1 cellular context compared by ENCODE assay signal in the genomic region with DNA sequence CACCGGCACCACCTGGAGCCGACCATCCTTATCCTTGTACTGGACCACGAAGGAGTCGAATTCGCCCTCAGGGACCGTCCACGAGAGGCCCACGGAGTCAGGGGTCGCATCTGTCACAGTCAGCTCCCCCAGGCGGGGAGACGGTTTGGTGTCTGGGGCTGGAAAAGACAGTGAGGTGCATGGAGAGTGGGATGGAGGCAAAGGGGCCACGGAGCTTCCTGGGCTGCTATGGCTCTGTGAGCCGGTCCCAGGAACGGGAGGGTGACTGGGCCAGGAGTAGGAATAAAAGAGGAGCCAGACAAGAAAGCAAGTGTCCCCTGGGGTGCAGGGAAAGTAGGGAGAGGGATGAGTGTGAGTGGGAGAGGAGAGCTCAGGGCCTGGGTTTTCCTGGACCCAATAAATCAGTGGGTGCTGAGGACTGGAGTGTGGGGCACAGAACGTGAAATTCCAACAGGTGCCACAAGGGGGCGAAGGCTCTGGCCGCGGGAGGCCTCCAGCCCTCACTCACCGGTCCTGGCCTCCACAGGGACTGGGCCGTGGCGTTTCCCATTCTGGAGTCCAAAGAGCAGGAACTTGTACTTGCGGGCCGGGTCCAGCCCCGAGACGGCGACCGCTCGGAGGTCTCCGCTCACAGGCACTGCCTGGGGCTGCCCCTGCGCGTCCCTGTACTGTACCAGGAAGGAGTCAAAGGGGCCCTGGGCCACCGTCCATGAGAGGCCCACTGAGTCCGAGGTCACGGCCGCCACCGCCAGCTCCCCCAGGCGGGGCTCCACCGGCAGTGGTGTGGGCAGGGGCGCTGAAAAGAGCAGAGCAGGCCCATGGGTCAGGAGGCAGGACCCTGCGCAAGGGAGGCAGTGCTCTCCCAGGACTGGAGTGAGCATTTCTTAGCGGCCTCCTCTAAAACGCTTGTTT.
TF ChIP-seq lines count a peak whose summit lies in the region.

No MANE protein-coding gene starts in this region.

TF ChIP-seq in HepG2, 621 proteins besides CTCF, POLR2A, EP300 and RAD21 (continued from another document and continues in another):
- TF ChIP-seq, protein P1, sequence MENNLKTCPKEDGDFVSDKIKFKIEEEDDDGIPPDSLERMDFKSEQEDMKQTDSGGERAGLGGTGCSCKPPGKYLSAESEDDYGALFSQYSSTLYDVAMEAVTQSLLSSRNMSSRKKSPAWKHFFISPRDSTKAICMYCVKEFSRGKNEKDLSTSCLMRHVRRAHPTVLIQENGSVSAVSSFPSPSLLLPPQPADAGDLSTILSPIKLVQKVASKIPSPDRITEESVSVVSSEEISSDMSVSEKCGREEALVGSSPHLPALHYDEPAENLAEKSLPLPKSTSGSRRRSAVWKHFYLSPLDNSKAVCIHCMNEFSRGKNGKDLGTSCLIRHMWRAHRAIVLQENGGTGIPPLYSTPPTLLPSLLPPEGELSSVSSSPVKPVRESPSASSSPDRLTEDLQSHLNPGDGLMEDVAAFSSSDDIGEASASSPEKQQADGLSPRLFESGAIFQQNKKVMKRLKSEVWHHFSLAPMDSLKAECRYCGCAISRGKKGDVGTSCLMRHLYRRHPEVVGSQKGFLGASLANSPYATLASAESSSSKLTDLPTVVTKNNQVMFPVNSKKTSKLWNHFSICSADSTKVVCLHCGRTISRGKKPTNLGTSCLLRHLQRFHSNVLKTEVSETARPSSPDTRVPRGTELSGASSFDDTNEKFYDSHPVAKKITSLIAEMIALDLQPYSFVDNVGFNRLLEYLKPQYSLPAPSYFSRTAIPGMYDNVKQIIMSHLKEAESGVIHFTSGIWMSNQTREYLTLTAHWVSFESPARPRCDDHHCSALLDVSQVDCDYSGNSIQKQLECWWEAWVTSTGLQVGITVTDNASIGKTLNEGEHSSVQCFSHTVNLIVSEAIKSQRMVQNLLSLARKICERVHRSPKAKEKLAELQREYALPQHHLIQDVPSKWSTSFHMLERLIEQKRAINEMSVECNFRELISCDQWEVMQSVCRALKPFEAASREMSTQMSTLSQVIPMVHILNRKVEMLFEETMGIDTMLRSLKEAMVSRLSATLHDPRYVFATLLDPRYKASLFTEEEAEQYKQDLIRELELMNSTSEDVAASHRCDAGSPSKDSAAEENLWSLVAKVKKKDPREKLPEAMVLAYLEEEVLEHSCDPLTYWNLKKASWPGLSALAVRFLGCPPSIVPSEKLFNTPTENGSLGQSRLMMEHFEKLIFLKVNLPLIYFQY (CRISPR knock-in tag; IDR thresholded peaks at IDR 0.05; ENCODE audit: borderline replicate concordance) = peak; percentile 100
- TF ChIP-seq, protein P2, sequence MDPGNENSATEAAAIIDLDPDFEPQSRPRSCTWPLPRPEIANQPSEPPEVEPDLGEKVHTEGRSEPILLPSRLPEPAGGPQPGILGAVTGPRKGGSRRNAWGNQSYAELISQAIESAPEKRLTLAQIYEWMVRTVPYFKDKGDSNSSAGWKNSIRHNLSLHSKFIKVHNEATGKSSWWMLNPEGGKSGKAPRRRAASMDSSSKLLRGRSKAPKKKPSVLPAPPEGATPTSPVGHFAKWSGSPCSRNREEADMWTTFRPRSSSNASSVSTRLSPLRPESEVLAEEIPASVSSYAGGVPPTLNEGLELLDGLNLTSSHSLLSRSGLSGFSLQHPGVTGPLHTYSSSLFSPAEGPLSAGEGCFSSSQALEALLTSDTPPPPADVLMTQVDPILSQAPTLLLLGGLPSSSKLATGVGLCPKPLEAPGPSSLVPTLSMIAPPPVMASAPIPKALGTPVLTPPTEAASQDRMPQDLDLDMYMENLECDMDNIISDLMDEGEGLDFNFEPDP (CRISPR knock-in tag; conservative IDR thresholded peaks at IDR 0.05) = no peak
- peak; percentile 86; the same call in 1 of the 2 replicates for TF ChIP-seq GZF1 (CRISPR knock-in tag; IDR thresholded peaks at IDR 0.05)
- TF ChIP-seq, protein P3, sequence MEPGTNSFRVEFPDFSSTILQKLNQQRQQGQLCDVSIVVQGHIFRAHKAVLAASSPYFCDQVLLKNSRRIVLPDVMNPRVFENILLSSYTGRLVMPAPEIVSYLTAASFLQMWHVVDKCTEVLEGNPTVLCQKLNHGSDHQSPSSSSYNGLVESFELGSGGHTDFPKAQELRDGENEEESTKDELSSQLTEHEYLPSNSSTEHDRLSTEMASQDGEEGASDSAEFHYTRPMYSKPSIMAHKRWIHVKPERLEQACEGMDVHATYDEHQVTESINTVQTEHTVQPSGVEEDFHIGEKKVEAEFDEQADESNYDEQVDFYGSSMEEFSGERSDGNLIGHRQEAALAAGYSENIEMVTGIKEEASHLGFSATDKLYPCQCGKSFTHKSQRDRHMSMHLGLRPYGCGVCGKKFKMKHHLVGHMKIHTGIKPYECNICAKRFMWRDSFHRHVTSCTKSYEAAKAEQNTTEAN (CRISPR knock-in tag; conservative IDR thresholded peaks at IDR 0.05) = peak; percentile 22; the same call in 1 of the 2 replicates
- TF ChIP-seq, protein P4, sequence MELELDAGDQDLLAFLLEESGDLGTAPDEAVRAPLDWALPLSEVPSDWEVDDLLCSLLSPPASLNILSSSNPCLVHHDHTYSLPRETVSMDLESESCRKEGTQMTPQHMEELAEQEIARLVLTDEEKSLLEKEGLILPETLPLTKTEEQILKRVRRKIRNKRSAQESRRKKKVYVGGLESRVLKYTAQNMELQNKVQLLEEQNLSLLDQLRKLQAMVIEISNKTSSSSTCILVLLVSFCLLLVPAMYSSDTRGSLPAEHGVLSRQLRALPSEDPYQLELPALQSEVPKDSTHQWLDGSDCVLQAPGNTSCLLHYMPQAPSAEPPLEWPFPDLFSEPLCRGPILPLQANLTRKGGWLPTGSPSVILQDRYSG (CRISPR knock-in tag; IDR thresholded peaks at IDR 0.05) = peak; percentile 45; the same call in 1 of the 2 replicates
- TF ChIP-seq ISL2 (CRISPR knock-in tag; IDR thresholded peaks at IDR 0.05) = peak; percentile 74
- TF ChIP-seq, protein P5, sequence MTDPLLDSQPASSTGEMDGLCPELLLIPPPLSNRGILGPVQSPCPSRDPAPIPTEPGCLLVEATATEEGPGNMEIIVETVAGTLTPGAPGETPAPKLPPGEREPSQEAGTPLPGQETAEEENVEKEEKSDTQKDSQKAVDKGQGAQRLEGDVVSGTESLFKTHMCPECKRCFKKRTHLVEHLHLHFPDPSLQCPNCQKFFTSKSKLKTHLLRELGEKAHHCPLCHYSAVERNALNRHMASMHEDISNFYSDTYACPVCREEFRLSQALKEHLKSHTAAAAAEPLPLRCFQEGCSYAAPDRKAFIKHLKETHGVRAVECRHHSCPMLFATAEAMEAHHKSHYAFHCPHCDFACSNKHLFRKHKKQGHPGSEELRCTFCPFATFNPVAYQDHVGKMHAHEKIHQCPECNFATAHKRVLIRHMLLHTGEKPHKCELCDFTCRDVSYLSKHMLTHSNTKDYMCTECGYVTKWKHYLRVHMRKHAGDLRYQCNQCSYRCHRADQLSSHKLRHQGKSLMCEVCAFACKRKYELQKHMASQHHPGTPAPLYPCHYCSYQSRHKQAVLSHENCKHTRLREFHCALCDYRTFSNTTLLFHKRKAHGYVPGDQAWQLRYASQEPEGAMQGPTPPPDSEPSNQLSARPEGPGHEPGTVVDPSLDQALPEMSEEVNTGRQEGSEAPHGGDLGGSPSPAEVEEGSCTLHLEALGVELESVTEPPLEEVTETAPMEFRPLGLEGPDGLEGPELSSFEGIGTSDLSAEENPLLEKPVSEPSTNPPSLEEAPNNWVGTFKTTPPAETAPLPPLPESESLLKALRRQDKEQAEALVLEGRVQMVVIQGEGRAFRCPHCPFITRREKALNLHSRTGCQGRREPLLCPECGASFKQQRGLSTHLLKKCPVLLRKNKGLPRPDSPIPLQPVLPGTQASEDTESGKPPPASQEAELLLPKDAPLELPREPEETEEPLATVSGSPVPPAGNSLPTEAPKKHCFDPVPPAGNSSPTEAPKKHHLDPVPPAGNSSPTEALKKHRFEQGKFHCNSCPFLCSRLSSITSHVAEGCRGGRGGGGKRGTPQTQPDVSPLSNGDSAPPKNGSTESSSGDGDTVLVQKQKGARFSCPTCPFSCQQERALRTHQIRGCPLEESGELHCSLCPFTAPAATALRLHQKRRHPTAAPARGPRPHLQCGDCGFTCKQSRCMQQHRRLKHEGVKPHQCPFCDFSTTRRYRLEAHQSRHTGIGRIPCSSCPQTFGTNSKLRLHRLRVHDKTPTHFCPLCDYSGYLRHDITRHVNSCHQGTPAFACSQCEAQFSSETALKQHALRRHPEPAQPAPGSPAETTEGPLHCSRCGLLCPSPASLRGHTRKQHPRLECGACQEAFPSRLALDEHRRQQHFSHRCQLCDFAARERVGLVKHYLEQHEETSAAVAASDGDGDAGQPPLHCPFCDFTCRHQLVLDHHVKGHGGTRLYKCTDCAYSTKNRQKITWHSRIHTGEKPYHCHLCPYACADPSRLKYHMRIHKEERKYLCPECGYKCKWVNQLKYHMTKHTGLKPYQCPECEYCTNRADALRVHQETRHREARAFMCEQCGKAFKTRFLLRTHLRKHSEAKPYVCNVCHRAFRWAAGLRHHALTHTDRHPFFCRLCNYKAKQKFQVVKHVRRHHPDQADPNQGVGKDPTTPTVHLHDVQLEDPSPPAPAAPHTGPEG (CRISPR knock-in tag; IDR thresholded peaks at IDR 0.05) = peak; percentile 72; the same call in 1 of the 2 replicates
- TF ChIP-seq EZH2 (conservative IDR thresholded peaks at IDR 0.05; ENCODE audit: low read depth, low read length) = no peak
- TF ChIP-seq ZNF337 (CRISPR knock-in tag; IDR thresholded peaks at IDR 0.05; ENCODE audit: borderline replicate concordance, low read depth) = peak; percentile 93; the same call in 1 of the 2 replicates
- peak; percentile 47; the same call in 1 of the 2 replicates for TF ChIP-seq TOPORS (CRISPR knock-in tag; IDR thresholded peaks at IDR 0.05)
- TF ChIP-seq ZNF589 (CRISPR knock-in tag; conservative IDR thresholded peaks at IDR 0.05) = no peak
- TF ChIP-seq, protein P6, sequence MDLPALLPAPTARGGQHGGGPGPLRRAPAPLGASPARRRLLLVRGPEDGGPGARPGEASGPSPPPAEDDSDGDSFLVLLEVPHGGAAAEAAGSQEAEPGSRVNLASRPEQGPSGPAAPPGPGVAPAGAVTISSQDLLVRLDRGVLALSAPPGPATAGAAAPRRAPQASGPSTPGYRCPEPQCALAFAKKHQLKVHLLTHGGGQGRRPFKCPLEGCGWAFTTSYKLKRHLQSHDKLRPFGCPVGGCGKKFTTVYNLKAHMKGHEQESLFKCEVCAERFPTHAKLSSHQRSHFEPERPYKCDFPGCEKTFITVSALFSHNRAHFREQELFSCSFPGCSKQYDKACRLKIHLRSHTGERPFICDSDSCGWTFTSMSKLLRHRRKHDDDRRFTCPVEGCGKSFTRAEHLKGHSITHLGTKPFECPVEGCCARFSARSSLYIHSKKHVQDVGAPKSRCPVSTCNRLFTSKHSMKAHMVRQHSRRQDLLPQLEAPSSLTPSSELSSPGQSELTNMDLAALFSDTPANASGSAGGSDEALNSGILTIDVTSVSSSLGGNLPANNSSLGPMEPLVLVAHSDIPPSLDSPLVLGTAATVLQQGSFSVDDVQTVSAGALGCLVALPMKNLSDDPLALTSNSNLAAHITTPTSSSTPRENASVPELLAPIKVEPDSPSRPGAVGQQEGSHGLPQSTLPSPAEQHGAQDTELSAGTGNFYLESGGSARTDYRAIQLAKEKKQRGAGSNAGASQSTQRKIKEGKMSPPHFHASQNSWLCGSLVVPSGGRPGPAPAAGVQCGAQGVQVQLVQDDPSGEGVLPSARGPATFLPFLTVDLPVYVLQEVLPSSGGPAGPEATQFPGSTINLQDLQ (CRISPR knock-in tag; IDR thresholded peaks at IDR 0.05) = peak; percentile 61; the same call in 1 of the 2 replicates
- peak; percentile 43; the same call in 1 of the 2 replicates for TF ChIP-seq ZNF460 (CRISPR knock-in tag; IDR thresholded peaks at IDR 0.05; ENCODE audit: borderline replicate concordance)
- no peak for TF ChIP-seq ZFP36 (IDR thresholded peaks at IDR 0.05; ENCODE audit: borderline replicate concordance, low read depth, low read length, partially characterized antibody)
- TF ChIP-seq CHCHD3 (CRISPR knock-in tag; IDR thresholded peaks at IDR 0.05) = peak; percentile 71; the same call in 1 of the 2 replicates
- no peak for TF ChIP-seq FOXA1 (IDR thresholded peaks at IDR 0.05)
- no peak; the same call in 1 of the 2 replicates for TF ChIP-seq FOXA1 (CRISPR knock-in tag; IDR thresholded peaks at IDR 0.05)
- 0 out of 2 replicates have a peak, but pooled peaks have one; percentile 22 for TF ChIP-seq KDM4B (CRISPR knock-in tag; IDR thresholded peaks at IDR 0.05)
- peak; percentile 55 for TF ChIP-seq ZNF501 (CRISPR knock-in tag; IDR thresholded peaks at IDR 0.05)
- TF ChIP-seq ZNF615 (CRISPR knock-in tag; IDR thresholded peaks at IDR 0.05; ENCODE audit: borderline replicate concordance) = no peak
